ENCODE assay signal across 10 cellular contexts in genomic region chr13:99433543-99434075, GRCh38.
DNase-seq lines count a peak whose midpoint lies in the region; TF ChIP-seq lines count a peak whose summit lies in the region.
"Had no signal": no experiment of that assay in that cellular context is flagged by ENCODE, and none has a peak within 500 bp of the region (broad histone marks: within the 10 kb centered on the region; RNA-seq: fewer than 3 reads in every experiment).

No MANE protein-coding gene starts in this region.

- no peak overlapping the region for H3K4me3 ChIP-seq in stomach

- CTCF ChIA-PET in activated CD4-positive, alpha-beta memory T cell treated with anti-CD3 and anti-CD28 coated beads, Interleukin-2, amount 10 ng/mL, durations not matched to agents 7 days and 5 days (lab: Charles Lee) = interaction anchor here (0.6 to 4.9 kb wide), 14 partner anchors 9 to 783 kb away, joined by 3 to 317 read pairs (median 10); no protein-coding TSS in a partner anchor

- H3K4me1 Mint-ChIP-seq in activated CD4-positive, alpha-beta memory T cell treated with anti-CD3 and anti-CD28 coated beads, Interleukin-2, amount 10 ng/mL, durations not matched to agents 7 days and 5 days = peaks cover 67% of the 10 kb centered on the region
- H3K4me1 Mint-ChIP-seq in immature natural killer cell = peaks cover 55 to 64% of the 10 kb centered on the region in 2 donors

- peaks cover 5% of the 10 kb centered on the region for H3K36me3 Mint-ChIP-seq in activated CD4-positive, alpha-beta memory T cell treated with anti-CD3 and anti-CD28 coated beads, Interleukin-2, amount 10 ng/mL, durations not matched to agents 7 days and 5 days (ENCODE audit: low read depth)
- H3K36me3 Mint-ChIP-seq in immature natural killer cell = no peaks in the 10 kb centered on the region

- peak overlapping the region in 3 of 5 donors; percentile 32 to 73 (median 58) for H3K27ac ChIP-seq in stomach

- no peak for TF ChIP-seq CTCF in stomach (IDR thresholded peaks at IDR 0.05)

- no peaks in the 10 kb centered on the region for H3K9me3 Mint-ChIP-seq in activated CD4-positive, alpha-beta memory T cell treated with anti-CD3 and anti-CD28 coated beads, Interleukin-2, amount 10 ng/mL, durations not matched to agents 7 days and 5 days
- peaks cover 0 to 3% (median 0%) of the 10 kb centered on the region in 6 donors for H3K9me3 Mint-ChIP-seq in immature natural killer cell

- DNase-seq in activated CD8-positive, alpha-beta memory T cell treated with anti-CD3 and anti-CD28 coated beads, Interleukin-2, amount 50 U/mL, for 48 hours = peak; percentile 71
- DNase-seq in activated CD8-positive, alpha-beta memory T cell treated with anti-CD3 and anti-CD28 coated beads, Interleukin-2, amount 50 U/mL, for 4 hours = no peak
- DNase-seq in activated CD4-positive, alpha-beta memory T cell treated with anti-CD3 and anti-CD28 coated beads, Interleukin-2, amount 10 ng/mL, durations not matched to agents 7 days and 5 days = no peak
- DNase-seq in immature natural killer cell (no peak), stomach (no peak), DMS 273 treated with DMSO at 0.1 percent for 48 hours (lab: John Stamatoyannopoulos, UW) (no peak), OCI-M2 (lab: John Stamatoyannopoulos, UW; ENCODE audit: unreplicated experiment) (no peak), NCI-H82 treated with DMSO at 0.1 percent for 48 hours (lab: John Stamatoyannopoulos, UW; ENCODE audit: unreplicated experiment) (no peak)
- DNase-seq: cortex of kidney, NCI-H187 had no signal

- peak overlapping the region; percentile 62 for H3K4me3 Mint-ChIP-seq in activated CD4-positive, alpha-beta memory T cell treated with anti-CD3 and anti-CD28 coated beads, Interleukin-2, amount 10 ng/mL, durations not matched to agents 7 days and 5 days
- H3K4me3 Mint-ChIP-seq in immature natural killer cell = peak overlapping the region; percentile 71 to 83 (median 79)

- 93 to 98% (median 94%) methylated on average over 3 to 8 of the region's 8 CpGs for whole genome bisulfite sequencing in stomach, 5 donors

- H3K27me3 Mint-ChIP-seq in activated CD4-positive, alpha-beta memory T cell treated with anti-CD3 and anti-CD28 coated beads, Interleukin-2, amount 10 ng/mL, durations not matched to agents 7 days and 5 days = peaks cover 4% of the 10 kb centered on the region
- peaks cover 19 to 32% (median 25%) of the 10 kb centered on the region in 3 donors for H3K27me3 Mint-ChIP-seq in immature natural killer cell (ENCODE audit: low read depth in 3 of 3)

- no peak for TF ChIP-seq POLR2A in stomach (IDR thresholded peaks at IDR 0.05)

- H3K4me1 ChIP-seq in stomach = peaks cover 9 to 45% (median 17%) of the 10 kb centered on the region in 4 donors

- no peak for TF ChIP-seq EP300 in stomach (IDR thresholded peaks at IDR 0.05)

- peak overlapping the region; percentile 71 for H3K27ac Mint-ChIP-seq in activated CD4-positive, alpha-beta memory T cell treated with anti-CD3 and anti-CD28 coated beads, Interleukin-2, amount 10 ng/mL, durations not matched to agents 7 days and 5 days
- peak overlapping the region; percentile 24 to 99 (median 97) for H3K27ac Mint-ChIP-seq in immature natural killer cell

- intact Hi-C loops in stomach (cut with DNase I; ENCODE audit: low total_unique reads) = loop anchor here (10.0 kb wide), 1 partner anchor 169 kb away; no protein-coding TSS in a partner anchor

- H3K27me3 ChIP-seq in stomach = no peaks in the 10 kb centered on the region

- POLR2A ChIA-PET in activated CD4-positive, alpha-beta memory T cell treated with anti-CD3 and anti-CD28 coated beads, Interleukin-2, amount 10 ng/mL, durations not matched to agents 7 days and 5 days (lab: Charles Lee) = interaction anchor here (0.6 to 5.2 kb wide), 19 partner anchors 8 to 435 kb away, joined by 3 to 57 read pairs (median 8); partner anchors contain the start of genes GPR18, GPR183 and UBAC2

- no peaks in the 10 kb centered on the region for H3K36me3 ChIP-seq in stomach

- no peaks in the 10 kb centered on the region for H3K9me3 ChIP-seq in stomach
